Comparison of ENCODE assay signal across 12 cellular contexts in genomic region chr1:150620919-150621318, GRCh38. TPM values are rescaled to one million over a fixed set of nuclear protein-coding genes. Genes with fewer than 3 reads are reported as not detected.
DNase-seq lines count a peak whose midpoint lies in the region; ATAC-seq and TF ChIP-seq lines count a peak whose summit lies in the region.
"Had no signal": no experiment of that assay in that cellular context is flagged by ENCODE, and none has a peak within 500 bp of the region (broad histone marks: within the 10 kb centered on the region; RNA-seq: fewer than 3 reads in every experiment).

No MANE protein-coding gene starts in this region.

- no peak for TF ChIP-seq EP300 in ovary (IDR thresholded peaks at IDR 0.05)

- H3K4me1 Mint-ChIP-seq in HFFc6 (ENCODE audit: low read depth) (peaks cover 52% of the 10 kb centered on the region), chondrocyte (ENCODE audit: low read depth) (peaks cover 34% of the 10 kb centered on the region)

- POLR2A ChIA-PET in A673 (lab: Charles Lee; ENCODE audit: low non-redundant PET) = interaction anchor here (0.7 kb wide), 1 partner anchor 42 kb away, joined by 4 read pairs; the partner anchor contains the start of gene MCL1

- intact Hi-C loops in A673 (cut with micrococcal nuclease; ENCODE audit: unreplicated experiment) = loop anchor here (2.0 to 10.0 kb wide), 6 partner anchors 42 to 366 kb away; partner anchors contain the start of genes CA14, MCL1 and SETDB1
- intact Hi-C loops in ovary (cut with DNase I) = loop anchor here in 3 of 4 donors (5.0 to 10.0 kb wide), 2 partner anchors 59 to 66 kb away; no protein-coding TSS in a partner anchor

- no peak for ATAC-seq in HG03095 (IDR thresholded peaks at IDR 0.05; ENCODE audit: unreplicated experiment)

- TF ChIP-seq CTCF in A673 (conservative IDR thresholded peaks at IDR 0.05; ENCODE audit: low read depth, low read length) = no peak
- TF ChIP-seq CTCF in HFFc6 (IDR thresholded peaks at IDR 0.05) = no peak
- no peak for TF ChIP-seq CTCF in chondrocyte (IDR thresholded peaks at IDR 0.05)
- TF ChIP-seq CTCF in neutrophil (IDR thresholded peaks at IDR 0.05) = no peak
- no peak for TF ChIP-seq CTCF in ovary (IDR thresholded peaks at IDR 0.05)

- H3K27ac Mint-ChIP-seq in HFFc6 (peak overlapping the region; percentile 68; the same call in 1 of the 2 replicates), chondrocyte (ENCODE audit: unreplicated experiment) (peak overlapping the region; percentile 63)

- CTCF ChIA-PET in A673 (lab: Charles Lee) = interaction anchor here (0.7 to 1.7 kb wide), 3 partner anchors 42 to 192 kb away, joined by 4 to 10 read pairs (median 7); partner anchors contain the start of gene MCL1

- H3K9me3 Mint-ChIP-seq in HFFc6 (no peaks in the 10 kb centered on the region), chondrocyte (ENCODE audit: low read depth) (no peaks in the 10 kb centered on the region)
- H3K9me3 Mint-ChIP-seq: brain had no signal

- H3K27ac ChIP-seq in A673 (ENCODE audit: low read depth, low read length, poor library complexity, severe bottlenecking) = peak overlapping the region; percentile 51
- peak overlapping the region; percentile 89 for H3K27ac ChIP-seq in neutrophil
- H3K27ac ChIP-seq in ovary = no peak overlapping the region

- WGBS in ovary, 3 donors = 95 to 99% (median 96%) methylated on average over 2 of the region's 2 CpGs

- H3K27me3 Mint-ChIP-seq in HFFc6 (ENCODE audit: insufficient read depth) (peaks cover 4% of the 10 kb centered on the region), chondrocyte (ENCODE audit: low read depth) (no peaks in the 10 kb centered on the region)
- H3K27me3 Mint-ChIP-seq: brain had no signal

- H3K36me3 Mint-ChIP-seq in HFFc6 (ENCODE audit: low read depth) = peaks cover 59% of the 10 kb centered on the region
- H3K36me3 Mint-ChIP-seq in chondrocyte (ENCODE audit: low read depth) = peaks cover 25% of the 10 kb centered on the region

- H3K4me1 ChIP-seq in A673 (ENCODE audit: insufficient read depth, low read length, poor library complexity, severe bottlenecking) (peaks cover 20% of the 10 kb centered on the region), neutrophil (ENCODE audit: control insufficient read depth in 1 of 2, insufficient read depth in 1 of 2, low read depth in 1 of 2, low read length in 1 of 2) (peaks cover 66 to 68% of the 10 kb centered on the region in 2 experiments), ovary (ENCODE audit: insufficient read depth) (peaks cover 10% of the 10 kb centered on the region)

- H3K36me3 ChIP-seq in A673 (ENCODE audit: insufficient read depth, low read length, poor library complexity, severe bottlenecking) (peaks cover 74% of the 10 kb centered on the region), neutrophil (peaks cover 27% of the 10 kb centered on the region), ovary (no peaks in the 10 kb centered on the region)

- no peak for DNase-seq in A673 (ENCODE audit: low spot score)
- DNase-seq in HFFc6 = no peak
- no peak for DNase-seq in chondrocyte (ENCODE audit: low spot score)
- no peak for DNase-seq in T-helper 9 cell
- no peak for DNase-seq in NK-92 (lab: John Stamatoyannopoulos, UW; ENCODE audit: unreplicated experiment)
- DNase-seq in ovary = no peak
- DNase-seq: NCI-H526 treated with DMSO at 0.1 percent for 48 hours had no signal

- H3K27me3 ChIP-seq in A673 (replicated peaks; ENCODE audit: insufficient read depth, low read depth, low read length, poor library complexity) (no peaks in the 10 kb centered on the region), neutrophil (no peaks in the 10 kb centered on the region), ovary (no peaks in the 10 kb centered on the region)
- H3K27me3 ChIP-seq: MG63 had no signal

- BruUV-seq in A673 (replicated peaks; lab: Mats Ljungman, UMichigan) = no TSS peak

- H3K9me3 ChIP-seq in A673 (ENCODE audit: low read depth, low read length, poor library complexity, severe bottlenecking) = no peaks in the 10 kb centered on the region
- H3K9me3 ChIP-seq in neutrophil = no peaks in the 10 kb centered on the region
- H3K9me3 ChIP-seq in ovary = no peaks in the 10 kb centered on the region
- H3K9me3 ChIP-seq: MG63 had no signal

- H3K4me3 Mint-ChIP-seq in HFFc6 = no peak overlapping the region
- H3K4me3 Mint-ChIP-seq in chondrocyte (ENCODE audit: unreplicated experiment) = no peak overlapping the region

- no peak for TF ChIP-seq POLR2A in ovary (IDR thresholded peaks at IDR 0.05)

- H3K4me3 ChIP-seq in A673 (ENCODE audit: low read depth, low read length, poor library complexity, severe bottlenecking) = no peak overlapping the region
- H3K4me3 ChIP-seq in neutrophil (ENCODE audit: low read depth in 1 of 2, low read length in 1 of 2) = peak overlapping the region; percentile 26 to 49
- H3K4me3 ChIP-seq in ovary = no peak overlapping the region
- H3K4me3 ChIP-seq: MG63, SK-N-MC had no signal

RNA-seq across cellular contexts. Expression of gene ENSA, which starts 8.5 kb away (rescaled TPM):
- total RNA-seq in A673 (2021) (222 and 237 TPM in 2 replicates), chondrocyte (85.5 to 125 TPM (median 85.7 TPM) in 3 replicates), ovary (100 to 1,000 TPM; 134 to 196 (median 152) TPM)
- 100 to 1,000 TPM; 111 to 124 (median 119) TPM for total RNA-seq in HFFc6 (2021; fragmentation: NEBNext Ultra II Directional; extraction: Animal tissue kit (Norgen Biotek cat#: 25700))
- 100 to 1,000 TPM; 111 to 193 TPM for polyA plus RNA-seq in ovary

RNA-seq across cellular contexts. Expression of gene MCL1, which starts 41.5 kb away (rescaled TPM):
- 123 and 163 TPM in 2 replicates for total RNA-seq in A673 (2021)
- total RNA-seq in HFFc6 (2021; fragmentation: NEBNext Ultra II Directional; extraction: Animal tissue kit (Norgen Biotek cat#: 25700)) = 100 to 1,000 TPM; 155 to 170 (median 164) TPM
- total RNA-seq in chondrocyte = 211 to 264 TPM (median 255 TPM) in 3 replicates
- total RNA-seq in ovary = 100 to 1,000 TPM in 6 of 7 donors, 10 to 100 TPM in 1; 91.1 to 280 (median 145) TPM
- polyA plus RNA-seq in ovary = 100 to 1,000 TPM in 1 of 2 donors, 10 to 100 TPM in 1; 74.2 to 209 TPM

Comparison
In these comparisons a context has a peak if more than half of its experiments do, and no peak if none do; other contexts are left out.
1. H3K27ac ChIP-seq: peak in A673 (single experiment) and neutrophil (single experiment); none in ovary (0 of 2).
2. H3K4me3 ChIP-seq: peak in neutrophil (2 of 2); none in A673 (single experiment) and ovary (single experiment).